In the genomic region with DNA sequence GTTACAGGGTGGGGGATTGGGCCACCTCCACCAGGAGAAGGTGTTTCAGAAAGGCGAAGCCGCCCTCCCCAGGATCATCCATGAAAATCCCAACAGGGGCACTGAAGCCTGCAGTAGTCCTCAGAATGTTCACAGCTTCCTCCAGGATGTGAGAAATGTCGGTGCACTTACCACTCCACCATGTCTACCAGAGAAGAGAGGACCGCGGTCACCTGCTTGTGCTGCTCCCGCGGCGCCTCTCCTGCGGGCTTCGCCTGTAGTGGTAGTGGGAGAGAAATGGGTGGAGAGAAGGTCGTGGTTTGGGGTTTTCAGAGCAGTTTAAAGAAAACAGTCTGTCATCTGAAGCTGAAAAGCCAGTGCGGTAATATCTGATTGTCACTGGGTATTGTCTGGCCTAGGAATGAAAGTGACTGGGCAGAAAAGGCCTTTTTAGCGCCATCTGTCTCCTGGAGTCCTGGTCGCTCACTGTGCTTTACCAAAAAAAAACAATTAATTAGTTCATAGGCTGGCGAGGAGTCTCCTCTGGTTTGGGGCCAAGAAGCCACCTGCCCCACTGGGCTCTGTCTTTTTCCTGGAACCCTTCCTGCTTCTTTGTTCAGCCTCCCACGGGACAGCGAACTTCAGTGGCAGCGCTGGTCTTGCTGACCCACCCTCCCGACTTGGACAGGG, we compare ENCODE assay signal across 1 cellular context.
TF ChIP-seq lines count a peak whose summit lies in the region.

No MANE protein-coding gene starts in this region.

TF ChIP-seq in K562, 482 proteins besides CTCF, POLR2A, EP300 and RAD21 (continues in another document):
- no peak for TF ChIP-seq E2F8 (IDR thresholded peaks at IDR 0.05; ENCODE audit: low read depth, partially characterized antibody)
- no peak for TF ChIP-seq CHD7 (IDR thresholded peaks at IDR 0.05; ENCODE audit: low read depth, low read length)
- TF ChIP-seq, protein P1, sequence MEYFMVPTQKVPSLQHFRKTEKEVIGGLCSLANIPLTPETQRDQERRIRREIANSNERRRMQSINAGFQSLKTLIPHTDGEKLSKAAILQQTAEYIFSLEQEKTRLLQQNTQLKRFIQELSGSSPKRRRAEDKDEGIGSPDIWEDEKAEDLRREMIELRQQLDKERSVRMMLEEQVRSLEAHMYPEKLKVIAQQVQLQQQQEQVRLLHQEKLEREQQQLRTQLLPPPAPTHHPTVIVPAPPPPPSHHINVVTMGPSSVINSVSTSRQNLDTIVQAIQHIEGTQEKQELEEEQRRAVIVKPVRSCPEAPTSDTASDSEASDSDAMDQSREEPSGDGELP (CRISPR knock-in tag; IDR thresholded peaks at IDR 0.05; ENCODE audit: borderline replicate concordance): peak; percentile 16; the same call in 1 of the 2 replicates
- peak; percentile 18 for TF ChIP-seq PCBP2 (IDR thresholded peaks at IDR 0.05; ENCODE audit: low read depth, low read length, poor library complexity, severe bottlenecking)
- no peak for TF ChIP-seq CBFB (CRISPR knock-in tag; IDR thresholded peaks at IDR 0.05)
- peak; percentile 7 for TF ChIP-seq MEIS2 (IDR thresholded peaks at IDR 0.05; ENCODE audit: partially characterized antibody)
- TF ChIP-seq NBN (IDR thresholded peaks at IDR 0.05; ENCODE audit: low read depth): no peak
- TF ChIP-seq, protein P2, sequence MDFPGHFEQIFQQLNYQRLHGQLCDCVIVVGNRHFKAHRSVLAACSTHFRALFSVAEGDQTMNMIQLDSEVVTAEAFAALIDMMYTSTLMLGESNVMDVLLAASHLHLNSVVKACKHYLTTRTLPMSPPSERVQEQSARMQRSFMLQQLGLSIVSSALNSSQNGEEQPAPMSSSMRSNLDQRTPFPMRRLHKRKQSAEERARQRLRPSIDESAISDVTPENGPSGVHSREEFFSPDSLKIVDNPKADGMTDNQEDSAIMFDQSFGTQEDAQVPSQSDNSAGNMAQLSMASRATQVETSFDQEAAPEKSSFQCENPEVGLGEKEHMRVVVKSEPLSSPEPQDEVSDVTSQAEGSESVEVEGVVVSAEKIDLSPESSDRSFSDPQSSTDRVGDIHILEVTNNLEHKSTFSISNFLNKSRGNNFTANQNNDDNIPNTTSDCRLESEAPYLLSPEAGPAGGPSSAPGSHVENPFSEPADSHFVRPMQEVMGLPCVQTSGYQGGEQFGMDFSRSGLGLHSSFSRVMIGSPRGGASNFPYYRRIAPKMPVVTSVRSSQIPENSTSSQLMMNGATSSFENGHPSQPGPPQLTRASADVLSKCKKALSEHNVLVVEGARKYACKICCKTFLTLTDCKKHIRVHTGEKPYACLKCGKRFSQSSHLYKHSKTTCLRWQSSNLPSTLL (IDR thresholded peaks at IDR 0.05): no peak
- TF ChIP-seq SETDB1 (IDR thresholded peaks at IDR 0.05; ENCODE audit: low read length): no peak
- TF ChIP-seq ZNF408 (CRISPR knock-in tag; IDR thresholded peaks at IDR 0.05; ENCODE audit: low read depth): no peak
- no peak for TF ChIP-seq ZNF184 (CRISPR knock-in tag; IDR thresholded peaks at IDR 0.05)
- TF ChIP-seq, protein P3, sequence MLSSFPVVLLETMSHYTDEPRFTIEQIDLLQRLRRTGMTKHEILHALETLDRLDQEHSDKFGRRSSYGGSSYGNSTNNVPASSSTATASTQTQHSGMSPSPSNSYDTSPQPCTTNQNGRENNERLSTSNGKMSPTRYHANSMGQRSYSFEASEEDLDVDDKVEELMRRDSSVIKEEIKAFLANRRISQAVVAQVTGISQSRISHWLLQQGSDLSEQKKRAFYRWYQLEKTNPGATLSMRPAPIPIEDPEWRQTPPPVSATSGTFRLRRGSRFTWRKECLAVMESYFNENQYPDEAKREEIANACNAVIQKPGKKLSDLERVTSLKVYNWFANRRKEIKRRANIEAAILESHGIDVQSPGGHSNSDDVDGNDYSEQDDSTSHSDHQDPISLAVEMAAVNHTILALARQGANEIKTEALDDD (IDR thresholded peaks at IDR 0.05): no peak
- TF ChIP-seq, protein P4, sequence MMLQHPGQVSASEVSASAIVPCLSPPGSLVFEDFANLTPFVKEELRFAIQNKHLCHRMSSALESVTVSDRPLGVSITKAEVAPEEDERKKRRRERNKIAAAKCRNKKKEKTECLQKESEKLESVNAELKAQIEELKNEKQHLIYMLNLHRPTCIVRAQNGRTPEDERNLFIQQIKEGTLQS (IDR thresholded peaks at IDR 0.05): no peak
- TF ChIP-seq, protein P4 (CRISPR knock-in tag; conservative IDR thresholded peaks at IDR 0.05): no peak
- TF ChIP-seq HOMEZ (CRISPR knock-in tag; IDR thresholded peaks at IDR 0.05): no peak
- no peak for TF ChIP-seq PHF21A (IDR thresholded peaks at IDR 0.05; ENCODE audit: borderline replicate concordance, low read depth)
- TF ChIP-seq SOX6 (IDR thresholded peaks at IDR 0.05): peak; percentile 53; the same call in 1 of the 2 replicates
- TF ChIP-seq MLX (CRISPR knock-in tag; conservative IDR thresholded peaks at IDR 0.05): no peak
- no peak for TF ChIP-seq COPS2 (conservative IDR thresholded peaks at IDR 0.05)
- TF ChIP-seq SMC3 (conservative IDR thresholded peaks at IDR 0.05; ENCODE audit: insufficient read depth, low read depth, low read length): no peak
- TF ChIP-seq NR1H2 (CRISPR knock-in tag; IDR thresholded peaks at IDR 0.05): no peak
- TF ChIP-seq C11orf30 (IDR thresholded peaks at IDR 0.05; ENCODE audit: low read depth): no peak
- TF ChIP-seq, protein P5, sequence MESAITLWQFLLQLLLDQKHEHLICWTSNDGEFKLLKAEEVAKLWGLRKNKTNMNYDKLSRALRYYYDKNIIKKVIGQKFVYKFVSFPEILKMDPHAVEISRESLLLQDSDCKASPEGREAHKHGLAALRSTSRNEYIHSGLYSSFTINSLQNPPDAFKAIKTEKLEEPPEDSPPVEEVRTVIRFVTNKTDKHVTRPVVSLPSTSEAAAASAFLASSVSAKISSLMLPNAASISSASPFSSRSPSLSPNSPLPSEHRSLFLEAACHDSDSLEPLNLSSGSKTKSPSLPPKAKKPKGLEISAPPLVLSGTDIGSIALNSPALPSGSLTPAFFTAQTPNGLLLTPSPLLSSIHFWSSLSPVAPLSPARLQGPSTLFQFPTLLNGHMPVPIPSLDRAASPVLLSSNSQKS (CRISPR knock-in tag; IDR thresholded peaks at IDR 0.05): no peak
- TF ChIP-seq ZNF444 (CRISPR knock-in tag; IDR thresholded peaks at IDR 0.05): no peak
- TF ChIP-seq SMAD3 (CRISPR knock-in tag; conservative IDR thresholded peaks at IDR 0.05): no peak
- TF ChIP-seq DEAF1 (CRISPR knock-in tag; IDR thresholded peaks at IDR 0.05): no peak
